ENCODE assay signal across 22 cellular contexts in genomic region chr12:12022306-12022931, GRCh38. TPM values are rescaled to one million over a fixed set of nuclear protein-coding genes. Genes with fewer than 3 reads are reported as not detected.
DNase-seq lines count a peak whose midpoint lies in the region; ATAC-seq and TF ChIP-seq lines count a peak whose summit lies in the region.
"Had no signal": no experiment of that assay in that cellular context is flagged by ENCODE, and none has a peak within 500 bp of the region (broad histone marks: within the 10 kb centered on the region; RNA-seq: fewer than 3 reads in every experiment).

No MANE protein-coding gene starts in this region.

- H3K27ac ChIP-seq in GM23338 (ENCODE audit: low read depth): no peak overlapping the region
- H3K27ac ChIP-seq: brain microvascular endothelial cell, GM23248, right lobe of liver, thoracic aorta had no signal

- H3K4me1 ChIP-seq in GM23338 (ENCODE audit: insufficient read depth): 0 out of 2 replicates have a peak, but pooled peaks cover 4% of the 10 kb centered on the region

- H3K27me3 Mint-ChIP-seq in activated CD4-positive, alpha-beta memory T cell treated with anti-CD3 and anti-CD28 coated beads for 36 hours: no peaks in the 10 kb centered on the region
- no peaks in the 10 kb centered on the region for H3K27me3 Mint-ChIP-seq in activated CD4-positive, alpha-beta memory T cell treated with anti-CD3 and anti-CD28 coated beads, Interleukin-2, amount 10 ng/mL, durations not matched to agents 7 days and 5 days
- H3K27me3 Mint-ChIP-seq in GM23338 (ENCODE audit: insufficient read depth, low read depth, poor library complexity) (peaks cover 11% of the 10 kb centered on the region), MCF 10A (ENCODE audit: insufficient read depth, unreplicated experiment) (no peaks in the 10 kb centered on the region)
- no peaks in the 10 kb centered on the region for H3K27me3 Mint-ChIP-seq in activated T-helper 1 cell treated with anti-CD3 and anti-CD28 coated beads, Interleukin-12 subunit alpha, Interleukin-12 subunit beta, Interleukin-2, Interleukin-4 antibody, amounts not matched to agents 30 ng/mL and 10 ng/mL and 1 ng/mL, durations not matched to agents 14 hours and 24 hours and 36 hours (ENCODE audit: insufficient read depth)
- H3K27me3 Mint-ChIP-seq: activated CD8-positive, alpha-beta T cell treated with anti-CD3 and anti-CD28 coated beads for 36 hours; naive thymus-derived CD4-positive, alpha-beta T cell had no signal

- no peaks in the 10 kb centered on the region for H3K36me3 ChIP-seq in GM23338 (ENCODE audit: insufficient read depth)
- H3K36me3 ChIP-seq: brain microvascular endothelial cell, right lobe of liver, thoracic aorta had no signal

- no peak overlapping the region for H3K4me2 ChIP-seq in GM23338

- BruUV-seq in MCF 10A (replicated peaks; lab: Mats Ljungman, UMichigan): no TSS peak

- CTCF ChIA-PET in activated CD4-positive, alpha-beta memory T cell treated with anti-CD3 and anti-CD28 coated beads for 36 hours (lab: Charles Lee): no interaction called here
- CTCF ChIA-PET in activated CD4-positive, alpha-beta memory T cell treated with anti-CD3 and anti-CD28 coated beads, Interleukin-2, amount 10 ng/mL, durations not matched to agents 7 days and 5 days (lab: Charles Lee): interaction anchor here (1.9 kb wide), 1 partner anchor 10 kb away, joined by 11 read pairs; no protein-coding TSS in a partner anchor
- CTCF ChIA-PET in MCF 10A (lab: Yijun Ruan, JAX): interaction anchor here (0.6 to 3.1 kb wide), 2 partner anchors 11 to 142 kb away, joined by 3 to 9 read pairs; no protein-coding TSS in a partner anchor

- 0 out of 2 replicates have a peak overlapping the region, but pooled peaks have one; percentile 47 for H2AFZ ChIP-seq in GM23338
- H2AFZ ChIP-seq: GM23248 had no signal

- peaks cover 11% of the 10 kb centered on the region for H3K36me3 Mint-ChIP-seq in activated CD4-positive, alpha-beta memory T cell treated with anti-CD3 and anti-CD28 coated beads for 36 hours
- peaks cover 16% of the 10 kb centered on the region for H3K36me3 Mint-ChIP-seq in activated CD4-positive, alpha-beta memory T cell treated with anti-CD3 and anti-CD28 coated beads, Interleukin-2, amount 10 ng/mL, durations not matched to agents 7 days and 5 days (ENCODE audit: low read depth)
- H3K36me3 Mint-ChIP-seq in GM23338 (ENCODE audit: low read depth) (no peaks in the 10 kb centered on the region), MCF 10A (ENCODE audit: insufficient read depth, unreplicated experiment) (no peaks in the 10 kb centered on the region)
- H3K36me3 Mint-ChIP-seq in activated T-helper 1 cell treated with anti-CD3 and anti-CD28 coated beads, Interleukin-12 subunit alpha, Interleukin-12 subunit beta, Interleukin-2, Interleukin-4 antibody, amounts not matched to agents 30 ng/mL and 10 ng/mL and 1 ng/mL, durations not matched to agents 14 hours and 24 hours and 36 hours (ENCODE audit: low read depth): peaks cover 22% of the 10 kb centered on the region

- H4K20me1 ChIP-seq in GM23338 (replicated peaks; ENCODE audit: insufficient read depth): no peaks in the 10 kb centered on the region

- peak overlapping the region; percentile 86 for H3K27ac Mint-ChIP-seq in activated CD4-positive, alpha-beta memory T cell treated with anti-CD3 and anti-CD28 coated beads for 36 hours
- no peak overlapping the region for H3K27ac Mint-ChIP-seq in activated CD4-positive, alpha-beta memory T cell treated with anti-CD3 and anti-CD28 coated beads, Interleukin-2, amount 10 ng/mL, durations not matched to agents 7 days and 5 days
- H3K27ac Mint-ChIP-seq in GM23338 (no peak overlapping the region), MCF 10A (ENCODE audit: low read depth, unreplicated experiment) (no peak overlapping the region)
- peak overlapping the region; percentile 74 for H3K27ac Mint-ChIP-seq in activated T-helper 1 cell treated with anti-CD3 and anti-CD28 coated beads, Interleukin-12 subunit alpha, Interleukin-12 subunit beta, Interleukin-2, Interleukin-4 antibody, amounts not matched to agents 30 ng/mL and 10 ng/mL and 1 ng/mL, durations not matched to agents 14 hours and 24 hours and 36 hours
- H3K27ac Mint-ChIP-seq: activated CD8-positive, alpha-beta T cell treated with anti-CD3 and anti-CD28 coated beads for 36 hours had no signal

- H3K4me3 ChIP-seq in GM23338: no peak overlapping the region
- H3K4me3 ChIP-seq: GM23248, right lobe of liver, thoracic aorta had no signal

- no peaks in the 10 kb centered on the region for H3K27me3 ChIP-seq in GM23338 (ENCODE audit: insufficient read depth)
- H3K27me3 ChIP-seq: brain microvascular endothelial cell, right lobe of liver had no signal

- peaks cover 81% of the 10 kb centered on the region for H3K4me1 Mint-ChIP-seq in activated CD4-positive, alpha-beta memory T cell treated with anti-CD3 and anti-CD28 coated beads for 36 hours (ENCODE audit: low read depth)
- peaks cover 38% of the 10 kb centered on the region for H3K4me1 Mint-ChIP-seq in activated CD4-positive, alpha-beta memory T cell treated with anti-CD3 and anti-CD28 coated beads, Interleukin-2, amount 10 ng/mL, durations not matched to agents 7 days and 5 days
- H3K4me1 Mint-ChIP-seq in GM23338 (peaks cover 3% of the 10 kb centered on the region), MCF 10A (ENCODE audit: insufficient read depth, unreplicated experiment) (peaks cover 9% of the 10 kb centered on the region)
- peaks cover 87% of the 10 kb centered on the region for H3K4me1 Mint-ChIP-seq in activated T-helper 1 cell treated with anti-CD3 and anti-CD28 coated beads, Interleukin-12 subunit alpha, Interleukin-12 subunit beta, Interleukin-2, Interleukin-4 antibody, amounts not matched to agents 30 ng/mL and 10 ng/mL and 1 ng/mL, durations not matched to agents 14 hours and 24 hours and 36 hours (ENCODE audit: low read depth)

- H3F3A ChIP-seq in GM23338 (replicated peaks; ENCODE audit: low read depth): no peaks in the 10 kb centered on the region

- TF ChIP-seq CTCF in GM23338 (conservative IDR thresholded peaks at IDR 0.05; ENCODE audit: low read depth in 2 of 2) (no peak), MCF 10A (IDR thresholded peaks at IDR 0.05; ENCODE audit: unreplicated experiment) (no peak)

- no peak overlapping the region for H3K4me3 Mint-ChIP-seq in activated CD4-positive, alpha-beta memory T cell treated with anti-CD3 and anti-CD28 coated beads for 36 hours
- H3K4me3 Mint-ChIP-seq in activated CD4-positive, alpha-beta memory T cell treated with anti-CD3 and anti-CD28 coated beads, Interleukin-2, amount 10 ng/mL, durations not matched to agents 7 days and 5 days: no peak overlapping the region
- no peak overlapping the region for H3K4me3 Mint-ChIP-seq in GM23338
- no peak overlapping the region for H3K4me3 Mint-ChIP-seq in activated T-helper 1 cell treated with anti-CD3 and anti-CD28 coated beads, Interleukin-12 subunit alpha, Interleukin-12 subunit beta, Interleukin-2, Interleukin-4 antibody, amounts not matched to agents 30 ng/mL and 10 ng/mL and 1 ng/mL, durations not matched to agents 14 hours and 24 hours and 36 hours
- H3K4me3 Mint-ChIP-seq in MCF 10A (ENCODE audit: unreplicated experiment): no peak overlapping the region
- H3K4me3 Mint-ChIP-seq: activated CD8-positive, alpha-beta T cell treated with anti-CD3 and anti-CD28 coated beads for 36 hours; naive thymus-derived CD4-positive, alpha-beta T cell had no signal

- no peaks in the 10 kb centered on the region for H3K9me2 ChIP-seq in GM23338 (ENCODE audit: insufficient read depth)

- ATAC-seq in GM23338: no peak
- ATAC-seq: activated CD8-positive, alpha-beta T cell treated with anti-CD3 and anti-CD28 coated beads for 36 hours; naive thymus-derived CD4-positive, alpha-beta T cell; SK-N-SH treated with all-trans-retinoic acid at 6 μM for 48 hours had no signal

- POLR2A ChIA-PET in activated CD4-positive, alpha-beta memory T cell treated with anti-CD3 and anti-CD28 coated beads for 36 hours (lab: Charles Lee): interaction anchor here (2.3 kb wide), 1 partner anchor 13 kb away, joined by 14 read pairs; no protein-coding TSS in a partner anchor
- POLR2A ChIA-PET in activated CD4-positive, alpha-beta memory T cell treated with anti-CD3 and anti-CD28 coated beads, Interleukin-2, amount 10 ng/mL, durations not matched to agents 7 days and 5 days (lab: Charles Lee): interaction anchor here (1.1 kb wide), 1 partner anchor 13 kb away, joined by 3 read pairs; no protein-coding TSS in a partner anchor
- POLR2A ChIA-PET in MCF 10A (lab: Yijun Ruan, JAX): interaction anchor here (0.6 kb wide), 1 partner anchor 13 kb away, joined by 3 read pairs; no protein-coding TSS in a partner anchor

- no peak for DNase-seq in activated CD4-positive, alpha-beta memory T cell treated with anti-CD3 and anti-CD28 coated beads for 36 hours
- DNase-seq in activated CD4-positive, alpha-beta memory T cell treated with anti-CD3 and anti-CD28 coated beads, Interleukin-2, amount 10 ng/mL, durations not matched to agents 7 days and 5 days: no peak
- DNase-seq in GM23338 (ENCODE audit: low spot score) (no peak), pons (ENCODE audit: low spot score) (peak; percentile 37), T-helper 2 cell (no peak), MCF 10A (ENCODE audit: unreplicated experiment) (no peak), NCI-H1417 (lab: John Stamatoyannopoulos, UW) (no peak)
- no peak for DNase-seq in activated T-helper 1 cell treated with anti-CD3 and anti-CD28 coated beads, Interleukin-12 subunit alpha, Interleukin-12 subunit beta, Interleukin-2, Interleukin-4 antibody, amounts not matched to agents 30 ng/mL and 10 ng/mL and 1 ng/mL, durations not matched to agents 14 hours and 24 hours and 36 hours (ENCODE audit: low spot score)
- DNase-seq: activated CD8-positive, alpha-beta T cell treated with anti-CD3 and anti-CD28 coated beads for 36 hours; brain microvascular endothelial cell; DMS79; GM23248; naive thymus-derived CD4-positive, alpha-beta T cell; NCI-H187; NCI-H2227 treated with DMSO at 0.1 percent for 48 hours; NCI-H82; right lobe of liver; RPMI8226 had no signal

- intact Hi-C loops in activated CD4-positive, alpha-beta memory T cell treated with anti-CD3 and anti-CD28 coated beads for 36 hours (cut with micrococcal nuclease): no loop called here
- intact Hi-C loops in activated T-helper 1 cell treated with anti-CD3 and anti-CD28 coated beads, Interleukin-12 subunit alpha, Interleukin-12 subunit beta, Interleukin-2, Interleukin-4 antibody, amounts not matched to agents 30 ng/mL and 10 ng/mL and 1 ng/mL, durations not matched to agents 14 hours and 24 hours and 36 hours (cut with micrococcal nuclease): no loop called here
- intact Hi-C loops in MCF 10A (cut with micrococcal nuclease): no loop called here

- peaks cover 12% of the 10 kb centered on the region for H3K9me3 Mint-ChIP-seq in activated CD4-positive, alpha-beta memory T cell treated with anti-CD3 and anti-CD28 coated beads for 36 hours
- peaks cover 8% of the 10 kb centered on the region for H3K9me3 Mint-ChIP-seq in activated CD4-positive, alpha-beta memory T cell treated with anti-CD3 and anti-CD28 coated beads, Interleukin-2, amount 10 ng/mL, durations not matched to agents 7 days and 5 days
- H3K9me3 Mint-ChIP-seq in GM23338 (peaks cover 1% of the 10 kb centered on the region; the same call in 2 of the 3 replicates), MCF 10A (ENCODE audit: unreplicated experiment) (no peaks in the 10 kb centered on the region)
- peaks cover 18% of the 10 kb centered on the region for H3K9me3 Mint-ChIP-seq in activated T-helper 1 cell treated with anti-CD3 and anti-CD28 coated beads, Interleukin-12 subunit alpha, Interleukin-12 subunit beta, Interleukin-2, Interleukin-4 antibody, amounts not matched to agents 30 ng/mL and 10 ng/mL and 1 ng/mL, durations not matched to agents 14 hours and 24 hours and 36 hours

- no peaks in the 10 kb centered on the region for H3K79me2 ChIP-seq in GM23338 (replicated peaks; ENCODE audit: insufficient read depth)

RNA-seq across cellular contexts. Expression of gene BCL2L14, which starts 48.3 kb away (rescaled TPM):
- total RNA-seq in activated CD4-positive, alpha-beta memory T cell treated with anti-CD3 and anti-CD28 coated beads for 36 hours: 10 to 100 TPM; 11.5 to 12.7 TPM
- 10 to 100 TPM; 13.0 to 13.9 TPM for total RNA-seq in activated CD4-positive, alpha-beta memory T cell treated with anti-CD3 and anti-CD28 coated beads, Interleukin-2, amount 10 ng/mL, durations not matched to agents 7 days and 5 days
- 2.7 and 3.9 TPM in 2 replicates for total RNA-seq in GM23338 (2014; rRNA removed; shearing (Covaris generic))
- 1.2 and 2.1 TPM in 2 replicates for polyA plus RNA-seq in GM23338 (2016; fragmentation: Nextera tagmentation; extraction: Ambion mirVana)
- total RNA-seq in activated T-helper 1 cell treated with anti-CD3 and anti-CD28 coated beads, Interleukin-12 subunit alpha, Interleukin-12 subunit beta, Interleukin-2, Interleukin-4 antibody, amounts not matched to agents 30 ng/mL and 10 ng/mL and 1 ng/mL, durations not matched to agents 14 hours and 24 hours and 36 hours: 10.4 and 11.0 TPM in 2 replicates
- total RNA-seq in MCF 10A (2022): not detected in 2 replicates
- total RNA-seq: GM23248, mesenteric fat pad had no signal
- polyA plus RNA-seq: AG04450; GM23248; naive thymus-derived CD4-positive, alpha-beta T cell had no signal

Comparison
In these comparisons a context has a peak if more than half of its experiments do, and no peak if none do; other contexts are left out.
1. H3K27ac Mint-ChIP-seq: peak in activated CD4-positive, alpha-beta memory T cell treated with anti-CD3 and anti-CD28 coated beads for 36 hours (single experiment) and activated T-helper 1 cell treated with anti-CD3 and anti-CD28 coated beads, Interleukin-12 subunit alpha, Interleukin-12 subunit beta, Interleukin-2, Interleukin-4 antibody, amounts not matched to agents 30 ng/mL and 10 ng/mL and 1 ng/mL, durations not matched to agents 14 hours and 24 hours and 36 hours (single experiment); none in activated CD4-positive, alpha-beta memory T cell treated with anti-CD3 and anti-CD28 coated beads, Interleukin-2, amount 10 ng/mL, durations not matched to agents 7 days and 5 days (single experiment), GM23338 (single experiment) and MCF 10A (single experiment).